8 cellular contexts compared by ENCODE assay signal in genomic region chr1:157105988-157106812, GRCh38. TPM values are rescaled to one million over a fixed set of nuclear protein-coding genes. Genes with fewer than 3 reads are reported as not detected.
DNase-seq lines count a peak whose midpoint lies in the region; ATAC-seq and TF ChIP-seq lines count a peak whose summit lies in the region.

No MANE protein-coding gene starts in this region.

- ATAC-seq in HG02840 (IDR thresholded peaks at IDR 0.05; ENCODE audit: low FRiP score, unreplicated experiment) (peak; percentile 81), Panc1 (peak; percentile 89), esophagus mucosa (peak; percentile 75)

- TF ChIP-seq CTCF in Panc1 (IDR thresholded peaks at IDR 0.05), result no peak
- no peak for TF ChIP-seq CTCF in retinal pigment epithelial cell (conservative IDR thresholded peaks at IDR 0.05; ENCODE audit: low read depth, low read length)

- POLR2A ChIA-PET in Panc1 (lab: Charles Lee), result no interaction called here

- intact Hi-C loops in Panc1 (cut with micrococcal nuclease; ENCODE audit: unreplicated experiment), result no loop called here

- H3K4me3 ChIP-seq in Panc1 (ENCODE audit: low read depth in 2 of 2, low read length in 2 of 2), result no peak overlapping the region
- H3K4me3 ChIP-seq in retinal pigment epithelial cell (ENCODE audit: low read length), result no peak overlapping the region

- BruUV-seq in Panc1 (replicated peaks; lab: Mats Ljungman, UMichigan), result no TSS peak

- H3K27me3 ChIP-seq in Panc1 (ENCODE audit: control insufficient read depth, insufficient read depth, low read length), result no peaks in the 10 kb centered on the region

- in situ Hi-C loops in Panc1 (cut with HindIII; ENCODE audit: low pct_unique_long_range_greater_than_20kb, low sequenced_read_pairs), result no loop called here

- H3K36me3 ChIP-seq in Panc1 (ENCODE audit: control insufficient read depth, insufficient read depth, low read length), result no peaks in the 10 kb centered on the region

- H3K9me3 ChIP-seq in Panc1 (ENCODE audit: control insufficient read depth, insufficient read depth, low read depth, low read length), result no peaks in the 10 kb centered on the region

- H3K4me1 ChIP-seq in Panc1 (ENCODE audit: control insufficient read depth, insufficient read depth, low read length), result peaks cover 5% of the 10 kb centered on the region; the same call in 1 of the 2 replicates

- no peak overlapping the region for H3K27ac ChIP-seq in Panc1 (ENCODE audit: low read length)

- DNase-seq in stimulated activated CD4-positive, alpha-beta T cell treated with anti-CD3 and anti-CD28 coated beads, Interleukin-15, amount 100 ng/mL, for 24 hours, result peak; percentile 43
- no peak for DNase-seq in stimulated activated CD4-positive, alpha-beta T cell treated with anti-CD3 and anti-CD28 coated beads, Interleukin-12 subunit alpha, Interleukin-12 subunit beta, amount 100 ng/mL, for 4 hours
- DNase-seq in Panc1 (ENCODE audit: low read depth, low spot score) (no peak), retinal pigment epithelial cell (ENCODE audit: low read depth) (peak; percentile 21), NCI-H2029 (lab: John Stamatoyannopoulos, UW) (no peak), NCI-H1417 (lab: John Stamatoyannopoulos, UW) (no peak)

- CTCF ChIA-PET in Panc1 (lab: Charles Lee), result interaction anchor here (0.7 to 1.7 kb wide), 3 partner anchors 8 to 50 kb away, joined by 3 to 6 read pairs (median 4); no protein-coding TSS in a partner anchor

RNA-seq across cellular contexts. Expression of gene ETV3L, which starts 6.6 kb away (rescaled TPM):
- total RNA-seq in Panc1 (2021; ENCODE audit: unreplicated experiment) (not detected), esophagus mucosa (not detected)
- not detected for polyA plus RNA-seq in Panc1 (2012; ENCODE audit: insufficient read length)

RNA-seq across cellular contexts. Expression of gene ETV3, which starts 32.0 kb away (rescaled TPM):
- total RNA-seq in Panc1 (2021; ENCODE audit: unreplicated experiment) (22.2 TPM), esophagus mucosa (40.7 TPM)
- polyA plus RNA-seq in Panc1 (2012; ENCODE audit: insufficient read length), result 8.9 TPM

Comparison
In these comparisons a context has a peak if more than half of its experiments do, and no peak if none do; other contexts are left out.
1. DNase-seq: peak in stimulated activated CD4-positive, alpha-beta T cell treated with anti-CD3 and anti-CD28 coated beads, Interleukin-15, amount 100 ng/mL, for 24 hours (single experiment) and retinal pigment epithelial cell (single experiment); none in stimulated activated CD4-positive, alpha-beta T cell treated with anti-CD3 and anti-CD28 coated beads, Interleukin-12 subunit alpha, Interleukin-12 subunit beta, amount 100 ng/mL, for 4 hours (single experiment), Panc1 (single experiment), NCI-H2029 (single experiment) and NCI-H1417 (0 of 3).
2. Peak in every context shown above with its lines, with median percentiles within 50 percentile points of each other: ATAC-seq.